ENCODE assay signal across 19 cellular contexts in genomic region chr10:1291178-1292090, GRCh38.
"Had no signal": no experiment of that assay in that cellular context is flagged by ENCODE, and none has a peak within 500 bp of the region (broad histone marks: within the 10 kb centered on the region; RNA-seq: fewer than 3 reads in every experiment).

No MANE protein-coding gene starts in this region.

- H3K4me1 ChIP-seq: lower lobe of right lung, thyroid gland had no signal

- H3K9me3 ChIP-seq: lower lobe of right lung, thyroid gland had no signal

- H3K27me3 ChIP-seq: cardiac muscle cell, thyroid gland had no signal

- DNase-seq: activated CD4-positive, alpha-beta T cell treated with anti-CD3 and anti-CD28 coated beads, Interleukin-2, amount 50 U/mL, for 4 hours; activated effector memory CD4-positive, alpha-beta T cell treated with Interleukin-2 at 50 U/mL for 16 hours; activated naive CD4-positive, alpha-beta T cell treated with anti-CD3 and anti-CD28 coated beads, Interleukin-2, amount 10 ng/mL, durations not matched to agents 7 days and 5 days; activated T-cell treated with anti-CD3 and anti-CD28 coated beads, Interleukin-2, amount 50 U/mL, for 72 hours; cortex of kidney; effector CD4-positive, alpha-beta T cell; erythroblast; foreskin fibroblast; kidney; lower lobe of right lung; naive B cell; stimulated activated CD4-positive, alpha-beta T cell treated with anti-CD3 and anti-CD28 coated beads, Interleukin-4, amount 100 ng/mL, for 1 hour; stimulated activated naive CD4-positive, alpha-beta T cell treated with Interleukin-2 at 50 U/mL for 16 hours; T-cell; thyroid gland; WERI-Rb-1 had no signal

- H3K4me3 Mint-ChIP-seq: activated naive CD4-positive, alpha-beta T cell treated with anti-CD3 and anti-CD28 coated beads, Interleukin-2, amount 10 ng/mL, durations not matched to agents 7 days and 5 days; activated T-cell treated with anti-CD3 and anti-CD28 coated beads, Interleukin-2, amount 50 U/mL, for 72 hours; naive B cell; T-helper 2 cell treated with Interferon-gamma antibody and Interleukin-4, amounts not matched to agents 5 μg/mL and 100 μg/mL, for 36 hours had no signal

- H3K27ac ChIP-seq: cardiac muscle cell, lower lobe of right lung, SK-N-MC, thyroid gland, WERI-Rb-1 had no signal

- H3K27ac Mint-ChIP-seq: activated naive CD4-positive, alpha-beta T cell treated with anti-CD3 and anti-CD28 coated beads, Interleukin-2, amount 10 ng/mL, durations not matched to agents 7 days and 5 days; activated T-cell treated with anti-CD3 and anti-CD28 coated beads, Interleukin-2, amount 50 U/mL, for 72 hours; T-cell; T-helper 2 cell treated with Interferon-gamma antibody and Interleukin-4, amounts not matched to agents 5 μg/mL and 100 μg/mL, for 36 hours had no signal

- H3K4me3 ChIP-seq: cardiac muscle cell, lower lobe of right lung, SK-N-MC, thyroid gland had no signal

- H3K36me3 Mint-ChIP-seq: activated naive CD4-positive, alpha-beta T cell treated with anti-CD3 and anti-CD28 coated beads, Interleukin-2, amount 10 ng/mL, durations not matched to agents 7 days and 5 days; T-cell had no signal

- H3K36me3 ChIP-seq: cardiac muscle cell, lower lobe of right lung, thyroid gland, WERI-Rb-1 had no signal

- H3K9me3 Mint-ChIP-seq: activated naive CD4-positive, alpha-beta T cell treated with anti-CD3 and anti-CD28 coated beads, Interleukin-2, amount 10 ng/mL, durations not matched to agents 7 days and 5 days; activated T-cell treated with anti-CD3 and anti-CD28 coated beads, Interleukin-2, amount 50 U/mL, for 72 hours; T-cell; T-helper 2 cell treated with Interferon-gamma antibody and Interleukin-4, amounts not matched to agents 5 μg/mL and 100 μg/mL, for 36 hours had no signal
